17 cellular contexts compared by ENCODE assay signal in genomic region chr2:31060397-31060796, GRCh38.
DNase-seq lines count a peak whose midpoint lies in the region; ATAC-seq, FAIRE-seq and TF ChIP-seq lines count a peak whose summit lies in the region.
"Had no signal": no experiment of that assay in that cellular context is flagged by ENCODE, and none has a peak within 500 bp of the region (broad histone marks: within the 10 kb centered on the region; RNA-seq: fewer than 3 reads in every experiment).

No MANE protein-coding gene starts in this region.

- CTCF ChIA-PET in mammary epithelial cell (lab: Charles Lee; ENCODE audit: low non-redundant PET) = no interaction called here

- intact Hi-C loops in mammary epithelial cell (cut with micrococcal nuclease) = no loop called here

- no peak overlapping the region for H3K4me2 ChIP-seq in mammary epithelial cell (ENCODE audit: insufficient read depth, low read depth, low read length)
- H3K4me2 ChIP-seq: PC-9 had no signal

- no peak for TF ChIP-seq CTCF in D721Med (IDR thresholded peaks at IDR 0.05; ENCODE audit: insufficient read depth, missing control alignments)
- no peak for TF ChIP-seq CTCF in mammary epithelial cell (conservative IDR thresholded peaks at IDR 0.05 in 1 of 2, IDR thresholded peaks at IDR 0.05 in 1 of 2; ENCODE audit: extremely low read depth in 1 of 2, insufficient read depth in 1 of 2, low read depth in 1 of 2, low read length in 2 of 2)

- peaks cover 12% of the 10 kb centered on the region for H3K79me2 ChIP-seq in mammary epithelial cell (ENCODE audit: insufficient read depth, low read length)

- dilution Hi-C loops in mammary epithelial cell (cut with HindIII; ENCODE audit: low sequenced_read_pairs) = no loop called here

- no peaks in the 10 kb centered on the region for H4K20me1 ChIP-seq in mammary epithelial cell (ENCODE audit: insufficient read depth, low read length)

- no peaks in the 10 kb centered on the region for H3K4me1 ChIP-seq in mammary epithelial cell (ENCODE audit: insufficient read depth, low read length)

- H3K9ac ChIP-seq in mammary epithelial cell (ENCODE audit: insufficient read depth, low read length) = no peak overlapping the region
- H3K9ac ChIP-seq: GM23248 had no signal

- WGBS in mammary epithelial cell (ENCODE audit: low coverage, missing lambda C conversion rate) = 95% methylated on average over 6 of the region's 6 CpGs

- in situ Hi-C loops in Caki2 (cut with HindIII; ENCODE audit: low pct_unique_long_range_greater_than_20kb, low sequenced_read_pairs) (no loop called here), mammary epithelial cell (cut with MboI; ENCODE audit: low sequenced_read_pairs in 2 of 2) (no loop called here)

- H3K27ac ChIP-seq in mammary epithelial cell (ENCODE audit: insufficient read depth, low read depth, low read length) = no peak overlapping the region
- H3K27ac ChIP-seq: GM23248, PC-9, SK-N-MC had no signal

- H3K9me3 ChIP-seq in mammary epithelial cell (replicated peaks; ENCODE audit: insufficient read depth, low read length) = no peaks in the 10 kb centered on the region

- no TSS peak for BruUV-seq in mammary epithelial cell (replicated peaks; lab: Mats Ljungman, UMichigan)

- H2AFZ ChIP-seq in mammary epithelial cell (ENCODE audit: low read depth, low read length) = no peak overlapping the region
- H2AFZ ChIP-seq: GM23248, PC-9 had no signal

- H3K27me3 ChIP-seq in mammary epithelial cell (ENCODE audit: insufficient read depth, low read length) = no peaks in the 10 kb centered on the region

- FAIRE-seq in islet of Langerhans (lab: Jason Lieb, UNC) = peak; percentile 13
- FAIRE-seq in D721Med (lab: Jason Lieb, UNC) = no peak
- FAIRE-seq: GM12892, GM19239 had no signal

- no peak overlapping the region for H3K4me3 ChIP-seq in mammary epithelial cell (replicated peaks in 1 of 3; ENCODE audit: insufficient read depth in 1 of 3, low read depth in 2 of 3, low read length in 3 of 3)
- H3K4me3 ChIP-seq: GM23248, PC-9, SK-N-MC had no signal

- no peaks in the 10 kb centered on the region for H3K36me3 ChIP-seq in mammary epithelial cell (ENCODE audit: insufficient read depth, low read length)

- DNase-seq in Caki2 (ENCODE audit: low read depth) (peak; percentile 55), NCI-H345 (lab: John Stamatoyannopoulos, UW) (peak; percentile 46), renal cortical epithelial cell (ENCODE audit: low read depth) (peak; percentile 94), D721Med (ENCODE audit: insufficient read length, low spot score) (no peak), mammary epithelial cell (no peak)
- DNase-seq: CD8-positive, alpha-beta memory T cell; DND-41; GDM1; GM23248; NCI-H2029 treated with DMSO at 0.1 percent for 48 hours had no signal

- ATAC-seq in GM19463 (IDR thresholded peaks at IDR 0.05; ENCODE audit: unreplicated experiment) = no peak
- ATAC-seq: HCT116 had no signal

Comparison
In these comparisons a context has a peak if more than half of its experiments do, and no peak if none do; other contexts are left out.
1. DNase-seq: peak in Caki2 (single experiment), NCI-H345 (single experiment) and renal cortical epithelial cell (single experiment); none in D721Med (single experiment) and mammary epithelial cell (single experiment).